ENCODE assay signal across 26 cellular contexts in genomic region chr3:107493134-107493533, GRCh38. TPM values are rescaled to one million over a fixed set of nuclear protein-coding genes. Genes with fewer than 3 reads are reported as not detected.
DNase-seq lines count a peak whose midpoint lies in the region; ATAC-seq and TF ChIP-seq lines count a peak whose summit lies in the region.
"Had no signal": no experiment of that assay in that cellular context is flagged by ENCODE, and none has a peak within 500 bp of the region (broad histone marks: within the 10 kb centered on the region; RNA-seq: fewer than 3 reads in every experiment).

No MANE protein-coding gene starts in this region.

- H3K36me3 Mint-ChIP-seq in MCF 10A (ENCODE audit: insufficient read depth, unreplicated experiment) (no peaks in the 10 kb centered on the region), neural progenitor cell (no peaks in the 10 kb centered on the region)
- no peaks in the 10 kb centered on the region for H3K36me3 Mint-ChIP-seq in CD8-positive, alpha-beta T cell
- H3K36me3 Mint-ChIP-seq: CD4-positive, alpha-beta memory T cell had no signal

- H3K4me2 ChIP-seq in mammary epithelial cell (ENCODE audit: insufficient read depth, low read depth, low read length) (no peak overlapping the region), neural progenitor cell (no peak overlapping the region)

- H3K9me3 ChIP-seq in mammary epithelial cell (replicated peaks; ENCODE audit: insufficient read depth, low read length) (no peaks in the 10 kb centered on the region), neural progenitor cell (ENCODE audit: low read depth) (no peaks in the 10 kb centered on the region), A673 (ENCODE audit: low read depth, low read length, poor library complexity, severe bottlenecking) (no peaks in the 10 kb centered on the region)
- H3K9me3 ChIP-seq in CD8-positive, alpha-beta T cell (ENCODE audit: low read length): no peaks in the 10 kb centered on the region
- H3K9me3 ChIP-seq: Caco-2 had no signal

- no peaks in the 10 kb centered on the region for H3F3A ChIP-seq in neural progenitor cell (ENCODE audit: low read depth)

- no peak for DNase-seq in mammary epithelial cell
- DNase-seq in MCF 10A (ENCODE audit: unreplicated experiment): no peak
- DNase-seq in SK-MEL-5 (ENCODE audit: low read depth, low spot score): peak; percentile 30
- no peak for DNase-seq in neural progenitor cell (ENCODE audit: low spot score)
- no peak for DNase-seq in cardiac septum (ENCODE audit: low spot score)
- DNase-seq in A673 (ENCODE audit: low spot score): no peak
- DNase-seq in CD8-positive, alpha-beta T cell: no peak
- DNase-seq: AML-193; C1 segment of cervical spinal cord; Caco-2; CD4-positive, alpha-beta memory T cell; DMS153; GM23248; HCEC 1CT; Kasumi-1; MM.1S; NCI-H1048; NCI-H1417; NCI-H1694; NCI-H2029 treated with DMSO at 0.1 percent for 48 hours; NCI-H446 treated with DMSO at 0.1 percent for 48 hours; NCI-H526; NCI-H82; NK-92 treated with Interleukin-12 subunit alpha and Interleukin-12 subunit beta, amount 100 ng/mL, for 24 hours; PC-3 had no signal

- in situ Hi-C loops in mammary epithelial cell (cut with MboI; ENCODE audit: low sequenced_read_pairs in 2 of 2) (no loop called here), SK-MEL-5 (cut with HindIII; ENCODE audit: low pct_unique_long_range_greater_than_20kb, low sequenced_read_pairs) (no loop called here)

- no peaks in the 10 kb centered on the region for H3K9me3 Mint-ChIP-seq in MCF 10A (ENCODE audit: unreplicated experiment)
- no peaks in the 10 kb centered on the region for H3K9me3 Mint-ChIP-seq in neural progenitor cell
- H3K9me3 Mint-ChIP-seq in CD8-positive, alpha-beta T cell: no peaks in the 10 kb centered on the region
- H3K9me3 Mint-ChIP-seq: CD4-positive, alpha-beta memory T cell had no signal

- no peaks in the 10 kb centered on the region for H3K27me3 Mint-ChIP-seq in MCF 10A (ENCODE audit: insufficient read depth, unreplicated experiment)
- H3K27me3 Mint-ChIP-seq in neural progenitor cell (ENCODE audit: insufficient read depth, low read depth): peaks cover 3% of the 10 kb centered on the region
- peaks cover 9% of the 10 kb centered on the region for H3K27me3 Mint-ChIP-seq in CD8-positive, alpha-beta T cell (ENCODE audit: low read depth)

- WGBS in mammary epithelial cell (ENCODE audit: low coverage, missing lambda C conversion rate): 100% methylated on average over 1 of the region's 1 CpG

- POLR2A ChIA-PET in MCF 10A (lab: Yijun Ruan, JAX): interaction anchor here (0.6 kb wide), 1 partner anchor 14 kb away, joined by 3 read pairs; no protein-coding TSS in a partner anchor
- POLR2A ChIA-PET in A673 (lab: Charles Lee; ENCODE audit: low non-redundant PET): no interaction called here
- POLR2A ChIA-PET in CD8-positive, alpha-beta T cell (lab: Charles Lee): no interaction called here

- BruUV-seq in mammary epithelial cell (replicated peaks; lab: Mats Ljungman, UMichigan) (no TSS peak), MCF 10A (replicated peaks; lab: Mats Ljungman, UMichigan) (no TSS peak), A673 (replicated peaks; lab: Mats Ljungman, UMichigan) (no TSS peak)

- intact Hi-C loops in mammary epithelial cell (cut with micrococcal nuclease): loop anchor here (10.0 kb wide), 1 partner anchor 1432 kb away; no protein-coding TSS in a partner anchor
- intact Hi-C loops in MCF 10A (cut with micrococcal nuclease): no loop called here
- intact Hi-C loops in cardiac septum (cut with DNase I): no loop called here
- intact Hi-C loops in A673 (cut with micrococcal nuclease; ENCODE audit: unreplicated experiment): no loop called here
- intact Hi-C loops in CD8-positive, alpha-beta T cell (cut with DNase I, micrococcal nuclease): no loop called here

- H3K4me3 ChIP-seq in mammary epithelial cell (replicated peaks in 1 of 3; ENCODE audit: insufficient read depth in 1 of 3, low read depth in 2 of 3, low read length in 3 of 3) (no peak overlapping the region), neural progenitor cell (no peak overlapping the region), A673 (ENCODE audit: low read depth, low read length, poor library complexity, severe bottlenecking) (no peak overlapping the region)
- no peak overlapping the region for H3K4me3 ChIP-seq in CD8-positive, alpha-beta T cell (ENCODE audit: low read depth, low read length)
- H3K4me3 ChIP-seq: GM23248 had no signal

- no peak for ATAC-seq in CD8-positive, alpha-beta T cell
- ATAC-seq: HepG2 had no signal

- peaks cover 5% of the 10 kb centered on the region for H3K27me3 ChIP-seq in mammary epithelial cell (ENCODE audit: insufficient read depth, low read length)
- H3K27me3 ChIP-seq in neural progenitor cell: no peaks in the 10 kb centered on the region
- H3K27me3 ChIP-seq in A673 (replicated peaks; ENCODE audit: insufficient read depth, low read depth, low read length, poor library complexity): peaks cover 6% of the 10 kb centered on the region
- no peaks in the 10 kb centered on the region for H3K27me3 ChIP-seq in CD8-positive, alpha-beta T cell (ENCODE audit: insufficient read depth, low read length)

- dilution Hi-C loops in mammary epithelial cell (cut with HindIII; ENCODE audit: low sequenced_read_pairs): loop anchor here (5.0 kb wide), 1 partner anchor 56 kb away; no protein-coding TSS in a partner anchor

- H3K4me1 ChIP-seq in mammary epithelial cell (ENCODE audit: insufficient read depth, low read length): no peaks in the 10 kb centered on the region
- H3K4me1 ChIP-seq in neural progenitor cell: peaks cover 2% of the 10 kb centered on the region
- H3K4me1 ChIP-seq in A673 (ENCODE audit: insufficient read depth, low read length, poor library complexity, severe bottlenecking): no peaks in the 10 kb centered on the region
- no peaks in the 10 kb centered on the region for H3K4me1 ChIP-seq in CD8-positive, alpha-beta T cell (ENCODE audit: insufficient read depth, low read length)
- H3K4me1 ChIP-seq: Caco-2 had no signal

- H3K27ac Mint-ChIP-seq in MCF 10A (ENCODE audit: low read depth, unreplicated experiment): no peak overlapping the region
- H3K27ac Mint-ChIP-seq in neural progenitor cell: no peak overlapping the region
- no peak overlapping the region for H3K27ac Mint-ChIP-seq in CD8-positive, alpha-beta T cell
- H3K27ac Mint-ChIP-seq: CD4-positive, alpha-beta memory T cell had no signal

- no peaks in the 10 kb centered on the region for H3K36me3 ChIP-seq in mammary epithelial cell (ENCODE audit: insufficient read depth, low read length)
- no peaks in the 10 kb centered on the region for H3K36me3 ChIP-seq in neural progenitor cell
- no peaks in the 10 kb centered on the region for H3K36me3 ChIP-seq in A673 (ENCODE audit: insufficient read depth, low read length, poor library complexity, severe bottlenecking)
- H3K36me3 ChIP-seq in CD8-positive, alpha-beta T cell (ENCODE audit: insufficient read depth, low read length): no peaks in the 10 kb centered on the region

- no peak overlapping the region for H3K9ac ChIP-seq in mammary epithelial cell (ENCODE audit: insufficient read depth, low read length)
- no peak overlapping the region for H3K9ac ChIP-seq in neural progenitor cell
- H3K9ac ChIP-seq: GM23248 had no signal

- H3K79me2 ChIP-seq in mammary epithelial cell (ENCODE audit: insufficient read depth, low read length) (no peaks in the 10 kb centered on the region), neural progenitor cell (ENCODE audit: low read depth) (no peaks in the 10 kb centered on the region)

- H3K4me1 Mint-ChIP-seq in MCF 10A (ENCODE audit: insufficient read depth, unreplicated experiment) (no peaks in the 10 kb centered on the region), neural progenitor cell (no peaks in the 10 kb centered on the region)
- H3K4me1 Mint-ChIP-seq in CD8-positive, alpha-beta T cell (ENCODE audit: low read depth): peaks cover 7% of the 10 kb centered on the region

- H3K4me3 Mint-ChIP-seq in MCF 10A (ENCODE audit: unreplicated experiment): no peak overlapping the region
- no peak overlapping the region for H3K4me3 Mint-ChIP-seq in neural progenitor cell
- H3K4me3 Mint-ChIP-seq in CD8-positive, alpha-beta T cell: no peak overlapping the region
- H3K4me3 Mint-ChIP-seq: CD4-positive, alpha-beta memory T cell had no signal

- CTCF ChIA-PET in mammary epithelial cell (lab: Charles Lee; ENCODE audit: low non-redundant PET) (no interaction called here), MCF 10A (lab: Yijun Ruan, JAX) (interaction anchor here (1.1 kb wide), 1 partner anchor 72 kb away, joined by 3 read pairs; no protein-coding TSS in a partner anchor), A673 (lab: Charles Lee) (no interaction called here)
- CTCF ChIA-PET in CD8-positive, alpha-beta T cell (lab: Charles Lee): no interaction called here

- no peak overlapping the region for H3K27ac ChIP-seq in mammary epithelial cell (ENCODE audit: insufficient read depth, low read depth, low read length)
- no peak overlapping the region for H3K27ac ChIP-seq in neural progenitor cell
- H3K27ac ChIP-seq in A673 (ENCODE audit: low read depth, low read length, poor library complexity, severe bottlenecking): no peak overlapping the region
- no peak overlapping the region for H3K27ac ChIP-seq in CD8-positive, alpha-beta T cell (ENCODE audit: low read depth, low read length)
- H3K27ac ChIP-seq: GM23248 had no signal

- H4K20me1 ChIP-seq in mammary epithelial cell (ENCODE audit: insufficient read depth, low read length) (no peaks in the 10 kb centered on the region), neural progenitor cell (ENCODE audit: low read depth) (no peaks in the 10 kb centered on the region)

- TF ChIP-seq CTCF in mammary epithelial cell (conservative IDR thresholded peaks at IDR 0.05 in 1 of 2, IDR thresholded peaks at IDR 0.05 in 1 of 2; ENCODE audit: extremely low read depth in 1 of 2, insufficient read depth in 1 of 2, low read depth in 1 of 2, low read length in 2 of 2): no peak
- no peak for TF ChIP-seq CTCF in MCF 10A (IDR thresholded peaks at IDR 0.05; ENCODE audit: unreplicated experiment)
- TF ChIP-seq CTCF in neural progenitor cell (IDR thresholded peaks at IDR 0.05): peak; percentile 10
- no peak for TF ChIP-seq CTCF in A673 (conservative IDR thresholded peaks at IDR 0.05; ENCODE audit: low read depth, low read length)
- TF ChIP-seq CTCF in CD8-positive, alpha-beta T cell (IDR thresholded peaks at IDR 0.05): no peak

- H2AFZ ChIP-seq in mammary epithelial cell (ENCODE audit: low read depth, low read length): peak overlapping the region; percentile 20
- H2AFZ ChIP-seq in neural progenitor cell (replicated peaks): peak overlapping the region; percentile 98
- H2AFZ ChIP-seq: GM23248 had no signal

RNA-seq across cellular contexts. Expression of gene BBX, which starts 29.6 kb away (rescaled TPM):
- total RNA-seq in mammary epithelial cell (10 to 100 TPM; 62.9 to 89.2 TPM), MCF 10A (2022) (73.2 and 77.2 TPM in 2 replicates), neural progenitor cell (ENCODE audit: low replicate concordance) (66.1 and 110 TPM in 2 replicates), cardiac septum (45.3 TPM), A673 (2021) (28.9 and 37.7 TPM in 2 replicates)
- 38.1 TPM for polyA plus RNA-seq in mammary epithelial cell
- polyA minus RNA-seq in mammary epithelial cell: 237 TPM
- 81.9 and 110 TPM in 2 replicates for total RNA-seq in SK-MEL-5 (2014; rRNA removed; shearing (Covaris generic))
- 51.5 and 64.7 TPM in 2 replicates for polyA plus RNA-seq in SK-MEL-5 (2015; cell fraction: cytosol; rRNA removed)
- polyA plus RNA-seq in SK-MEL-5 (2015; cell fraction: nucleus; rRNA removed): 69.2 and 70.1 TPM in 2 replicates
- 10 to 100 TPM; 71.3 to 77.9 TPM for total RNA-seq in CD8-positive, alpha-beta T cell
